ENCODE assay signal across 1 cellular context in the genomic region with DNA sequence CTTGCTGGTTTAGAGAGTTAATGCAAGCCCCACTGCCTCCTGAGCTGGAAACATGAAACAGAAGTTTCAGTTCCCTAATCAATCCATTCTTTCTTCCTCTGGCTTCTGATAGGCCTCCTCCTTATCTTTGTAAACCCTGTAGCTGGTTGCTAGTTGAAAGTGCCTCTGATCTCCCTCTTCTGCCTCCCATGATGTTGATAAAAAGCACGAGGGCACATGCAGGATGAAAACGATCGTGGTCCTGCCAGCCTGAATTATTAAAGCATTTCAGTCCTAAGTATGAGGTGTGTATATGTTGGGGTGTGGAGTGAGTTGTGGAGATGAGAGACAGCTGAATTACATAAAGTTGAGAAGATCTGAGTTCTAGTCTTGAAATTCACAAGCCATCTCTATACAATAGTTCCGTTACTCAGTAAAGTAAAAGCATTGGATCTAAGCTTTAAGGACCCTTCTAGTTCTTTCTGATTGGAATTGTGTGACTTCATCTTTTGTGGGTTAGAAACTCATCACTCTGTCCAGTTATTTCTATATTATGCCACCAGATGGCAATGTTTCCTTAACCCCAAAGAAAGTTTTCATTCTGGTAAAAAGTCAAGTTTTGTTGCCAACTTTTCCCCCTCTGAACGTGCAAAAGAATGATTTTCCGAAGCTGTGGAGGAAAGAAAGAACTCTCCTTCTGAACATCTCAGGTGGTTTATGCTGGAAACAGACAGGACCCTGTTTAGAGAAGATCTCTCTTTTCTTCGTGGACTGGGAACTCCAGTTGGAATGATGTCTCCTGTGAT.
A peak's percentile ranks its signal among the peaks of the same experiment; 100 is the strongest.
TF ChIP-seq lines count a peak whose summit lies in the region.

No MANE protein-coding gene starts in this region.

TF ChIP-seq in HepG2, 621 proteins besides CTCF, POLR2A, EP300 and RAD21 (continued from another document):
- TF ChIP-seq, protein P1, sequence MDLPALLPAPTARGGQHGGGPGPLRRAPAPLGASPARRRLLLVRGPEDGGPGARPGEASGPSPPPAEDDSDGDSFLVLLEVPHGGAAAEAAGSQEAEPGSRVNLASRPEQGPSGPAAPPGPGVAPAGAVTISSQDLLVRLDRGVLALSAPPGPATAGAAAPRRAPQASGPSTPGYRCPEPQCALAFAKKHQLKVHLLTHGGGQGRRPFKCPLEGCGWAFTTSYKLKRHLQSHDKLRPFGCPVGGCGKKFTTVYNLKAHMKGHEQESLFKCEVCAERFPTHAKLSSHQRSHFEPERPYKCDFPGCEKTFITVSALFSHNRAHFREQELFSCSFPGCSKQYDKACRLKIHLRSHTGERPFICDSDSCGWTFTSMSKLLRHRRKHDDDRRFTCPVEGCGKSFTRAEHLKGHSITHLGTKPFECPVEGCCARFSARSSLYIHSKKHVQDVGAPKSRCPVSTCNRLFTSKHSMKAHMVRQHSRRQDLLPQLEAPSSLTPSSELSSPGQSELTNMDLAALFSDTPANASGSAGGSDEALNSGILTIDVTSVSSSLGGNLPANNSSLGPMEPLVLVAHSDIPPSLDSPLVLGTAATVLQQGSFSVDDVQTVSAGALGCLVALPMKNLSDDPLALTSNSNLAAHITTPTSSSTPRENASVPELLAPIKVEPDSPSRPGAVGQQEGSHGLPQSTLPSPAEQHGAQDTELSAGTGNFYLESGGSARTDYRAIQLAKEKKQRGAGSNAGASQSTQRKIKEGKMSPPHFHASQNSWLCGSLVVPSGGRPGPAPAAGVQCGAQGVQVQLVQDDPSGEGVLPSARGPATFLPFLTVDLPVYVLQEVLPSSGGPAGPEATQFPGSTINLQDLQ (CRISPR knock-in tag; IDR thresholded peaks at IDR 0.05): no peak
- 0 out of 2 replicates have a peak, but pooled peaks have one; percentile 9 for TF ChIP-seq ZNF652 (CRISPR knock-in tag; IDR thresholded peaks at IDR 0.05; ENCODE audit: borderline replicate concordance, low read depth)
- TF ChIP-seq, protein P2, sequence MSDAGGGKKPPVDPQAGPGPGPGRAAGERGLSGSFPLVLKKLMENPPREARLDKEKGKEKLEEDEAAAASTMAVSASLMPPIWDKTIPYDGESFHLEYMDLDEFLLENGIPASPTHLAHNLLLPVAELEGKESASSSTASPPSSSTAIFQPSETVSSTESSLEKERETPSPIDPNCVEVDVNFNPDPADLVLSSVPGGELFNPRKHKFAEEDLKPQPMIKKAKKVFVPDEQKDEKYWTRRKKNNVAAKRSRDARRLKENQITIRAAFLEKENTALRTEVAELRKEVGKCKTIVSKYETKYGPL (CRISPR knock-in tag; IDR thresholded peaks at IDR 0.05): no peak
- TF ChIP-seq ATAD3A (CRISPR knock-in tag; IDR thresholded peaks at IDR 0.05): no peak
- peak; percentile 94 for TF ChIP-seq SMC3 (IDR thresholded peaks at IDR 0.05; ENCODE audit: low read length)
- TF ChIP-seq, protein P3, sequence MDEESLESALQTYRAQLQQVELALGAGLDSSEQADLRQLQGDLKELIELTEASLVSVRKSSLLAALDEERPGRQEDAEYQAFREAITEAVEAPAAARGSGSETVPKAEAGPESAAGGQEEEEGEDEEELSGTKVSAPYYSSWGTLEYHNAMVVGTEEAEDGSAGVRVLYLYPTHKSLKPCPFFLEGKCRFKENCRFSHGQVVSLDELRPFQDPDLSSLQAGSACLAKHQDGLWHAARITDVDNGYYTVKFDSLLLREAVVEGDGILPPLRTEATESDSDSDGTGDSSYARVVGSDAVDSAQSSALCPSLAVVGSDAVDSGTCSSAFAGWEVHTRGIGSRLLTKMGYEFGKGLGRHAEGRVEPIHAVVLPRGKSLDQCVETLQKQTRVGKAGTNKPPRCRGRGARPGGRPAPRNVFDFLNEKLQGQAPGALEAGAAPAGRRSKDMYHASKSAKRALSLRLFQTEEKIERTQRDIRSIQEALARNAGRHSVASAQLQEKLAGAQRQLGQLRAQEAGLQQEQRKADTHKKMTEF (CRISPR knock-in tag; IDR thresholded peaks at IDR 0.05): 0 out of 2 replicates have a peak, but pooled peaks have one; percentile 38
- TF ChIP-seq, protein P4, sequence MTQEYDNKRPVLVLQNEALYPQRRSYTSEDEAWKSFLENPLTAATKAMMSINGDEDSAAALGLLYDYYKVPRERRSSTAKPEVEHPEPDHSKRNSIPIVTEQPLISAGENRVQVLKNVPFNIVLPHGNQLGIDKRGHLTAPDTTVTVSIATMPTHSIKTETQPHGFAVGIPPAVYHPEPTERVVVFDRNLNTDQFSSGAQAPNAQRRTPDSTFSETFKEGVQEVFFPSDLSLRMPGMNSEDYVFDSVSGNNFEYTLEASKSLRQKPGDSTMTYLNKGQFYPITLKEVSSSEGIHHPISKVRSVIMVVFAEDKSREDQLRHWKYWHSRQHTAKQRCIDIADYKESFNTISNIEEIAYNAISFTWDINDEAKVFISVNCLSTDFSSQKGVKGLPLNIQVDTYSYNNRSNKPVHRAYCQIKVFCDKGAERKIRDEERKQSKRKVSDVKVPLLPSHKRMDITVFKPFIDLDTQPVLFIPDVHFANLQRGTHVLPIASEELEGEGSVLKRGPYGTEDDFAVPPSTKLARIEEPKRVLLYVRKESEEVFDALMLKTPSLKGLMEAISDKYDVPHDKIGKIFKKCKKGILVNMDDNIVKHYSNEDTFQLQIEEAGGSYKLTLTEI (CRISPR knock-in tag; conservative IDR thresholded peaks at IDR 0.05): no peak
- no peak for TF ChIP-seq ZFP36L1 (CRISPR knock-in tag; IDR thresholded peaks at IDR 0.05)
- no peak for TF ChIP-seq NFRKB (IDR thresholded peaks at IDR 0.05)
- no peak for TF ChIP-seq ZNF431 (CRISPR knock-in tag; IDR thresholded peaks at IDR 0.05; ENCODE audit: borderline replicate concordance, low read depth)
- no peak for TF ChIP-seq ZNF256 (CRISPR knock-in tag; conservative IDR thresholded peaks at IDR 0.05)
- no peak for TF ChIP-seq NR1H2 (CRISPR knock-in tag; IDR thresholded peaks at IDR 0.05; ENCODE audit: borderline replicate concordance, low read depth)
- no peak for TF ChIP-seq HNRNPK (IDR thresholded peaks at IDR 0.05; ENCODE audit: low read depth, low read length, poor library complexity, severe bottlenecking)
- TF ChIP-seq ZNF460 (CRISPR knock-in tag; IDR thresholded peaks at IDR 0.05; ENCODE audit: borderline replicate concordance): no peak
- no peak for TF ChIP-seq ZNF839 (CRISPR knock-in tag; IDR thresholded peaks at IDR 0.05; ENCODE audit: borderline replicate concordance)
- TF ChIP-seq, protein P5, sequence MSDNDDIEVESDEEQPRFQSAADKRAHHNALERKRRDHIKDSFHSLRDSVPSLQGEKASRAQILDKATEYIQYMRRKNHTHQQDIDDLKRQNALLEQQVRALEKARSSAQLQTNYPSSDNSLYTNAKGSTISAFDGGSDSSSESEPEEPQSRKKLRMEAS (IDR thresholded peaks at IDR 0.05): peak; percentile 25
- peak; percentile 9; the same call in 1 of the 2 replicates for TF ChIP-seq NR2C2 (CRISPR knock-in tag; IDR thresholded peaks at IDR 0.05; ENCODE audit: borderline replicate concordance)
- no peak for TF ChIP-seq FOXC1 (CRISPR knock-in tag; IDR thresholded peaks at IDR 0.05; ENCODE audit: borderline replicate concordance)
- TF ChIP-seq, protein P6, sequence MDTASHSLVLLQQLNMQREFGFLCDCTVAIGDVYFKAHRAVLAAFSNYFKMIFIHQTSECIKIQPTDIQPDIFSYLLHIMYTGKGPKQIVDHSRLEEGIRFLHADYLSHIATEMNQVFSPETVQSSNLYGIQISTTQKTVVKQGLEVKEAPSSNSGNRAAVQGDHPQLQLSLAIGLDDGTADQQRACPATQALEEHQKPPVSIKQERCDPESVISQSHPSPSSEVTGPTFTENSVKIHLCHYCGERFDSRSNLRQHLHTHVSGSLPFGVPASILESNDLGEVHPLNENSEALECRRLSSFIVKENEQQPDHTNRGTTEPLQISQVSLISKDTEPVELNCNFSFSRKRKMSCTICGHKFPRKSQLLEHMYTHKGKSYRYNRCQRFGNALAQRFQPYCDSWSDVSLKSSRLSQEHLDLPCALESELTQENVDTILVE (CRISPR knock-in tag; IDR thresholded peaks at IDR 0.05): 0 out of 2 replicates have a peak, but pooled peaks have one; percentile 55
- 0 out of 2 replicates have a peak, but pooled peaks have one; percentile 61 for TF ChIP-seq ZBTB7B (CRISPR knock-in tag; IDR thresholded peaks at IDR 0.05)
- peak; percentile 35; the same call in 1 of the 2 replicates for TF ChIP-seq DMAP1 (CRISPR knock-in tag; IDR thresholded peaks at IDR 0.05)
- TF ChIP-seq, protein P7, sequence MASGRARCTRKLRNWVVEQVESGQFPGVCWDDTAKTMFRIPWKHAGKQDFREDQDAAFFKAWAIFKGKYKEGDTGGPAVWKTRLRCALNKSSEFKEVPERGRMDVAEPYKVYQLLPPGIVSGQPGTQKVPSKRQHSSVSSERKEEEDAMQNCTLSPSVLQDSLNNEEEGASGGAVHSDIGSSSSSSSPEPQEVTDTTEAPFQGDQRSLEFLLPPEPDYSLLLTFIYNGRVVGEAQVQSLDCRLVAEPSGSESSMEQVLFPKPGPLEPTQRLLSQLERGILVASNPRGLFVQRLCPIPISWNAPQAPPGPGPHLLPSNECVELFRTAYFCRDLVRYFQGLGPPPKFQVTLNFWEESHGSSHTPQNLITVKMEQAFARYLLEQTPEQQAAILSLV (CRISPR knock-in tag; IDR thresholded peaks at IDR 0.05; ENCODE audit: borderline replicate concordance): no peak
- TF ChIP-seq ZSCAN29 (CRISPR knock-in tag; conservative IDR thresholded peaks at IDR 0.05): 0 out of 2 replicates have a peak, but pooled peaks have one; percentile 33
- peak; percentile 34; the same call in 1 of the 2 replicates for TF ChIP-seq RCOR2 (CRISPR knock-in tag; IDR thresholded peaks at IDR 0.05)
- TF ChIP-seq, protein P8, sequence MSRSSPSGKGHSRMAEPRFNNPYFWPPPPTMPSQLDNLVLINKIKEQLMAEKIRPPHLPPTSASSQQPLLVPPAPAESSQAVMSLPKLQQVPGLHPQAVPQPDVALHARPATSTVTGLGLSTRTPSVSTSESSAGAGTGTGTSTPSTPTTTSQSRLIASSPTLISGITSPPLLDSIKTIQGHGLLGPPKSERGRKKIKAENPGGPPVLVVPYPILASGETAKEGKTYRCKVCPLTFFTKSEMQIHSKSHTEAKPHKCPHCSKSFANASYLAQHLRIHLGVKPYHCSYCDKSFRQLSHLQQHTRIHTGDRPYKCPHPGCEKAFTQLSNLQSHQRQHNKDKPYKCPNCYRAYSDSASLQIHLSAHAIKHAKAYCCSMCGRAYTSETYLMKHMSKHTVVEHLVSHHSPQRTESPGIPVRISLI (CRISPR knock-in tag; IDR thresholded peaks at IDR 0.05; ENCODE audit: borderline replicate concordance): no peak
- TF ChIP-seq ZNF510 (CRISPR knock-in tag; IDR thresholded peaks at IDR 0.05; ENCODE audit: low read depth): 0 out of 2 replicates have a peak, but pooled peaks have one; percentile 47
